In genomic region chr1:199856381-199856780, GRCh38 we compare ENCODE assay signal across 12 cellular contexts.
DNase-seq lines count a peak whose midpoint lies in the region; ATAC-seq, FAIRE-seq and TF ChIP-seq lines count a peak whose summit lies in the region.
"Had no signal": no experiment of that assay in that cellular context is flagged by ENCODE, and none has a peak within 500 bp of the region (broad histone marks: within the 10 kb centered on the region; RNA-seq: fewer than 3 reads in every experiment).

No MANE protein-coding gene starts in this region.

- H3K9me2 ChIP-seq in GM23248 (ENCODE audit: insufficient read depth), result no peaks in the 10 kb centered on the region

- no TSS peak for BruUV-seq in endothelial cell of umbilical vein (replicated peaks; lab: Mats Ljungman, UMichigan)

- no peak for TF ChIP-seq CTCF in RWPE2 (IDR thresholded peaks at IDR 0.05; ENCODE audit: poor library complexity, severe bottlenecking)
- TF ChIP-seq CTCF in endothelial cell of umbilical vein (IDR thresholded peaks at IDR 0.05; ENCODE audit: extremely low read depth in 1 of 2, insufficient read depth in 1 of 2, low read depth in 1 of 2, low read length in 2 of 2), result no peak
- no peak for TF ChIP-seq CTCF in tibial artery (IDR thresholded peaks at IDR 0.05)
- no peak for TF ChIP-seq CTCF in D721Med (IDR thresholded peaks at IDR 0.05; ENCODE audit: insufficient read depth, missing control alignments)

- H4K20me1 ChIP-seq in GM23248 (ENCODE audit: insufficient read depth), result no peaks in the 10 kb centered on the region
- no peaks in the 10 kb centered on the region for H4K20me1 ChIP-seq in endothelial cell of umbilical vein (replicated peaks; ENCODE audit: control insufficient read depth, extremely low read depth, insufficient read depth, low read length)

- H3K4me1 ChIP-seq in GM23248 (ENCODE audit: insufficient read depth), result peaks cover 51% of the 10 kb centered on the region
- peaks cover 49% of the 10 kb centered on the region for H3K4me1 ChIP-seq in RWPE2 (ENCODE audit: insufficient read depth, poor library complexity, severe bottlenecking)
- peaks cover 44% of the 10 kb centered on the region for H3K4me1 ChIP-seq in endothelial cell of umbilical vein (ENCODE audit: control insufficient read depth, extremely low read depth, insufficient read depth, low read length)
- peaks cover 29% of the 10 kb centered on the region for H3K4me1 ChIP-seq in mesodermal cell (ENCODE audit: control insufficient read depth, insufficient read depth, low read length, poor library complexity, severe bottlenecking)
- H3K4me1 ChIP-seq in tibial artery, result no peaks in the 10 kb centered on the region
- H3K4me1 ChIP-seq: BE2C had no signal

- no peak overlapping the region for H3K4me3 ChIP-seq in GM23248
- no peak overlapping the region for H3K4me3 ChIP-seq in RWPE2 (ENCODE audit: severe bottlenecking)
- no peak overlapping the region for H3K4me3 ChIP-seq in endothelial cell of umbilical vein (replicated peaks in 1 of 3; ENCODE audit: insufficient read depth in 1 of 3, low read depth in 1 of 3, low read length in 3 of 3)
- H3K4me3 ChIP-seq in mesodermal cell (ENCODE audit: extremely low read depth, insufficient read depth, low read length, poor library complexity, severe bottlenecking), result no peak overlapping the region
- no peak overlapping the region for H3K4me3 ChIP-seq in tibial artery
- H3K4me3 ChIP-seq: SK-N-MC had no signal

- H3K9ac ChIP-seq in GM23248 (no peak overlapping the region), endothelial cell of umbilical vein (replicated peaks; ENCODE audit: extremely low read depth, insufficient read depth, low read length) (no peak overlapping the region)

- POLR2A ChIA-PET in endothelial cell of umbilical vein (lab: Charles Lee), result no interaction called here

- no peak for FAIRE-seq in endothelial cell of umbilical vein (lab: Jason Lieb, UNC)
- FAIRE-seq in D721Med (lab: Jason Lieb, UNC), result no peak

- H3K36me3 ChIP-seq in GM23248 (ENCODE audit: low read depth) (no peaks in the 10 kb centered on the region), RWPE2 (ENCODE audit: low read depth) (no peaks in the 10 kb centered on the region), endothelial cell of umbilical vein (ENCODE audit: control insufficient read depth in 2 of 2, extremely low read depth in 1 of 2, insufficient read depth in 2 of 2, low read length in 2 of 2) (no peaks in the 10 kb centered on the region), mesodermal cell (ENCODE audit: control insufficient read depth, insufficient read depth, low read length) (no peaks in the 10 kb centered on the region), tibial artery (no peaks in the 10 kb centered on the region)
- H3K36me3 ChIP-seq: BE2C had no signal

- H2AFZ ChIP-seq in GM23248 (no peak overlapping the region), endothelial cell of umbilical vein (ENCODE audit: low read depth, low read length) (no peak overlapping the region)

- DNase-seq in GM23248 (peak; percentile 9), RWPE2 (ENCODE audit: low spot score) (no peak), endothelial cell of umbilical vein (ENCODE audit: low read depth, low spot score) (no peak), tibial artery (no peak), D721Med (ENCODE audit: insufficient read length, low spot score) (no peak)
- DNase-seq: BE2C, NCI-H1436 treated with DMSO at 0.1 percent for 48 hours, NCI-H2107, NCI-H69 had no signal

- H3K27me3 ChIP-seq in GM23248 (replicated peaks; ENCODE audit: insufficient read depth) (no peaks in the 10 kb centered on the region), RWPE2 (ENCODE audit: insufficient read depth, poor library complexity, severe bottlenecking) (no peaks in the 10 kb centered on the region), endothelial cell of umbilical vein (ENCODE audit: control insufficient read depth in 2 of 2, insufficient read depth in 2 of 2, low read length in 2 of 2) (no peaks in the 10 kb centered on the region), tibial artery (no peaks in the 10 kb centered on the region)

- no peaks in the 10 kb centered on the region for H3K9me3 ChIP-seq in GM23248 (ENCODE audit: low read depth)
- H3K9me3 ChIP-seq in RWPE2 (ENCODE audit: severe bottlenecking), result no peaks in the 10 kb centered on the region
- no peaks in the 10 kb centered on the region for H3K9me3 ChIP-seq in endothelial cell of umbilical vein (replicated peaks; ENCODE audit: control insufficient read depth, insufficient read depth, low read length)
- no peaks in the 10 kb centered on the region for H3K9me3 ChIP-seq in mesodermal cell (ENCODE audit: control insufficient read depth, low read length)
- peaks cover 0 to 3% (median 0%) of the 10 kb centered on the region in 3 donors for H3K9me3 ChIP-seq in tibial artery
- H3K9me3 ChIP-seq: BE2C had no signal

- in situ Hi-C loops in GM23248 (cut with MboI), result no loop called here

- CTCF ChIA-PET in endothelial cell of umbilical vein (lab: Charles Lee), result no interaction called here

- no peaks in the 10 kb centered on the region for H3K79me2 ChIP-seq in GM23248 (ENCODE audit: insufficient read depth)
- no peaks in the 10 kb centered on the region for H3K79me2 ChIP-seq in endothelial cell of umbilical vein (ENCODE audit: control insufficient read depth, insufficient read depth, low read length)

- WGBS in GM23248 (ENCODE audit: low coverage in 1 of 2, low lambda C conversion rate in 2 of 2, missing lambda C conversion rate in 2 of 2), 2 experiments, result 22 to 25% methylated on average over 3 of the region's 3 CpGs
- 48% methylated on average over 2 of the region's 3 CpGs; no CpG with 5 or more reads in 1 of the 2 experiments for WGBS in mesodermal cell (ENCODE audit: insufficient coverage in 2 of 2), 2 experiments

- TF ChIP-seq POLR2A in endothelial cell of umbilical vein (IDR thresholded peaks at IDR 0.05; ENCODE audit: low read depth, low read length), result no peak

- ATAC-seq in RWPE2 (ENCODE audit: low read depth) (no peak), HG03342 (IDR thresholded peaks at IDR 0.05; ENCODE audit: unreplicated experiment) (no peak)

- peak overlapping the region; percentile 54 for H3K4me2 ChIP-seq in GM23248 (ENCODE audit: unreplicated experiment)
- H3K4me2 ChIP-seq in endothelial cell of umbilical vein (ENCODE audit: insufficient read depth, low read length), result no peak overlapping the region

- H3K9me1 ChIP-seq in endothelial cell of umbilical vein (replicated peaks; ENCODE audit: control insufficient read depth, extremely low read depth, insufficient read depth, low read length), result no peaks in the 10 kb centered on the region

- intact Hi-C loops in endothelial cell of umbilical vein (cut with micrococcal nuclease) (loop anchor here (5.0 to 10.0 kb wide), 3 partner anchors 582 to 919 kb away; no protein-coding TSS in a partner anchor), tibial artery (cut with DNase I; ENCODE audit: low total_unique reads) (no loop called here)

- dilution Hi-C loops in endothelial cell of umbilical vein (cut with MboI; ENCODE audit: extremely low pct_ligation_motif_present, low sequenced_read_pairs), result no loop called here

- H3K27ac ChIP-seq in GM23248, result peak overlapping the region; percentile 67
- H3K27ac ChIP-seq in RWPE2 (ENCODE audit: poor library complexity, severe bottlenecking), result peak overlapping the region; percentile 98
- H3K27ac ChIP-seq in endothelial cell of umbilical vein (ENCODE audit: insufficient read depth, low read depth, low read length), result peak overlapping the region; percentile 6
- H3K27ac ChIP-seq in mesodermal cell (ENCODE audit: low read depth, low read length, severe bottlenecking), result peak overlapping the region; percentile 7
- H3K27ac ChIP-seq in tibial artery, result no peak overlapping the region
- H3K27ac ChIP-seq: SK-N-MC had no signal

- H3F3A ChIP-seq in GM23248 (ENCODE audit: insufficient read depth), result peaks cover 49% of the 10 kb centered on the region

TF ChIP-seq in endothelial cell of umbilical vein, 7 proteins besides CTCF, POLR2A, EP300 and RAD21:
- TF ChIP-seq FOS (IDR thresholded peaks at IDR 0.05; ENCODE audit: borderline replicate concordance, insufficient read depth, low read length), result no peak

Comparison
In these comparisons a context has a peak if more than half of its experiments do, and no peak if none do; other contexts are left out.
1. H3K27ac ChIP-seq: peak in GM23248 (single experiment), RWPE2 (single experiment), endothelial cell of umbilical vein (single experiment) and mesodermal cell (single experiment); none in tibial artery (0 of 2).